Comparison of ENCODE assay signal across 16 cellular contexts in the genomic region with DNA sequence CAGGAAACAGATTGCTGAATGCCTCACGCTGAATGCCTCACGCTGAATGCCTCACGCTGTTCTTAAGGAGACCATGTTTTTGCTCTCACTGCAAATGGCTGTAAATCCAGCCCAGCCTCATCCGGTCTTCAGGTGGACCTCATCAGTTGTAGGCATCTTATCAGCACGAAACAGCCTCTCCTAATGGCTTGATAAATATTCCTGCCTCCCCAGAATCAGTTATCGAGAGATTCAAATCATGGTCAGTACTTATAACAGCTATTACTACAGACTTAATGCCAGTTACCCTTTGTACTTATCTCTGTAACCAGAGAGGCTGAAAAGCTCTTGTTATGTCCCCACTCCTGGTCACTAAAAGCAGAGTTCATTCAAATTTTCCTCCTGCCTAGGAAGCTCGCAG.
"Had no signal": no experiment of that assay in that cellular context is flagged by ENCODE, and none has a peak within 500 bp of the region (broad histone marks: within the 10 kb centered on the region; RNA-seq: fewer than 3 reads in every experiment).

No MANE protein-coding gene starts in this region.

- ATAC-seq: body of pancreas; esophagus mucosa; left cardiac atrium; natural killer cell treated with Interleukin-12 subunit alpha and Interleukin-12 subunit beta and Interleukin-15 and Interleukin-18, amount 100 ng/mL, for 72 hours; sciatic nerve; stimulated activated naive CD8-positive, alpha-beta T cell treated with anti-CD3 and anti-CD28 coated beads, Interleukin-15, Interleukin-2, amounts not matched to agents 100 U/mL and 50 U/mL, for 24 hours had no signal

- H3K4me1 Mint-ChIP-seq: activated B cell treated with CpG ODN at 0.5 μM for 24 hours, immature natural killer cell had no signal

- H3K27ac ChIP-seq: body of pancreas, suprapubic skin, upper lobe of left lung had no signal

- H3K4me3 Mint-ChIP-seq: activated B cell treated with CpG ODN at 0.5 μM for 24 hours; immature natural killer cell; natural killer cell treated with Interleukin-12 subunit alpha and Interleukin-12 subunit beta and Interleukin-15 and Interleukin-18, amount 100 ng/mL, for 72 hours had no signal

- H3K9me3 Mint-ChIP-seq: activated B cell treated with CpG ODN at 0.5 μM for 24 hours; activated T-helper 2 cell treated with anti-CD3 and anti-CD28 coated beads, Interferon-gamma antibody, Interleukin-2, Interleukin-4, amounts not matched to agents 10 μg/mL and 5 μg/mL and 100 μg/mL, durations not matched to agents 14 hours and 24 hours and 36 hours had no signal

- H3K4me1 ChIP-seq: body of pancreas, upper lobe of left lung had no signal

- H3K36me3 ChIP-seq: suprapubic skin, upper lobe of left lung had no signal

- H3K27me3 Mint-ChIP-seq: activated B cell treated with CpG ODN at 0.5 μM for 24 hours; natural killer cell treated with Interleukin-12 subunit alpha and Interleukin-12 subunit beta and Interleukin-15 and Interleukin-18, amount 100 ng/mL, for 72 hours had no signal

- H3K36me3 Mint-ChIP-seq: immature natural killer cell; natural killer cell treated with Interleukin-12 subunit alpha and Interleukin-12 subunit beta and Interleukin-15 and Interleukin-18, amount 100 ng/mL, for 72 hours had no signal

- H3K27me3 ChIP-seq: body of pancreas, suprapubic skin, upper lobe of left lung had no signal

- H3K9me3 ChIP-seq: body of pancreas, suprapubic skin, upper lobe of left lung had no signal

- DNase-seq: activated B cell treated with CpG ODN at 0.5 μM for 24 hours; activated CD4-positive, alpha-beta T cell treated with anti-CD3 and anti-CD28 coated beads, Interleukin-2, amount 50 U/mL, for 1 hour; activated naive CD4-positive, alpha-beta T cell treated with anti-CD3 and anti-CD28 coated beads, Interleukin-2, amount 50 U/mL, for 16 hours; body of pancreas; central memory CD4-positive, alpha-beta T cell; immature natural killer cell; left cardiac atrium; stimulated activated CD4-positive, alpha-beta T cell treated with anti-CD3 and anti-CD28 coated beads, Interleukin-2, amount 100 ng/mL, for 24 hours; stimulated activated naive CD8-positive, alpha-beta T cell treated with anti-CD3 and anti-CD28 coated beads, Interleukin-15, Interleukin-2, amounts not matched to agents 100 U/mL and 50 U/mL, for 24 hours; upper lobe of left lung had no signal

- H3K4me3 ChIP-seq: body of pancreas, lung, suprapubic skin, upper lobe of left lung had no signal

- H3K27ac Mint-ChIP-seq: activated B cell treated with CpG ODN at 0.5 μM for 24 hours; activated T-helper 2 cell treated with anti-CD3 and anti-CD28 coated beads, Interferon-gamma antibody, Interleukin-2, Interleukin-4, amounts not matched to agents 10 μg/mL and 5 μg/mL and 100 μg/mL, durations not matched to agents 14 hours and 24 hours and 36 hours; immature natural killer cell; natural killer cell treated with Interleukin-12 subunit alpha and Interleukin-12 subunit beta and Interleukin-15 and Interleukin-18, amount 100 ng/mL, for 72 hours had no signal
